8 cellular contexts compared by ENCODE assay signal in the genomic region with DNA sequence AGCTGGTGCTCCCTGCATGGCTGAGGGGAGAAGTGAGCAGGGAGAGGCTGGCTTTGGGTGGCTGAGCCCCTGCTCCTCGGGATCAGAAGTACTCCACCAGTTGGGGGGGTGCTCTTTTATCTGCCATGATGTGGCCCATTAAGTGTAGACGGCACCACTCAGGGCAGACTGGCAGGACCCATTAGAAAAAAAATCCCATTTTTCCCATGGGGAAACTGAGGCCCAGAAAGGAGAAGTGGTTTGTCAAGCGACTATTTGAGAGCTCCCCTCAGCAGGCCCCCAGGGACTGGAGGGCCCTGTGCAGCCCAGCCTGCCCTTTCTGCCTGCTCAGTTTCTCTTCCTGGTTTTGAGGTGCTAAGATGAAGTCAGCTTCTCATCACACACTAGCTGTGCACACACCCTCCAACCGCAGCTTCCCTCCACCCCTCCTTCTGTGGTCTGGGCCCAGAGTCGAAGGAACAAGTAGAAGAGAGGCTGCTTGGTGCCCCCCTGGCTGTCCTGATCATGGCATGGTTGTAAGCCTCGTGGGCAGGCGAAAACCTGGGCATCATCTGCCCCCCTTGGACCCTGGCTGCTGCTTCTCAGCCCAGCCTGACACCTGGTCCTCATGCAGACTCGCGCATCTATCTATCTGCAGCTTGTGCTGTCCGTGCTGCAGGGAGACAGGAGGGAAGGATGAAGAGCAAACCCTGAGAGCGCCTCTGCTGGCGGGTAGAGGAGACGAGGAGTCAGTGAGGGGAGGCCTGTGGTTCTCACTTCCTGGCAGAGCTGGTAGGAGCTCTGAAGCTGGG.
DNase-seq lines count a peak whose midpoint lies in the region; ATAC-seq and TF ChIP-seq lines count a peak whose summit lies in the region.

No MANE protein-coding gene starts in this region.

- H3K27ac ChIP-seq in caudate nucleus (ENCODE audit: low read depth, low read length): peak overlapping the region; percentile 59

- peak; percentile 35 for ATAC-seq in GM21786 (IDR thresholded peaks at IDR 0.05; ENCODE audit: unreplicated experiment)

- 0 out of 2 replicates have a peak, but pooled peaks have one; percentile 15 for TF ChIP-seq CTCF in LNCAP (IDR thresholded peaks at IDR 0.05)

- DNase-seq in GF-D8 (lab: John Stamatoyannopoulos, UW): peak; percentile 96
- DNase-seq in activated CD4-positive, CD25-positive, alpha-beta regulatory T cell (lab: John Stamatoyannopoulos, UW): peak; percentile 67 to 78 (median 75)
- peak in 36 of 61 donors; percentile 20 to 76 (median 55) for DNase-seq in caudate nucleus (lab: John Stamatoyannopoulos, UW)
- peak; percentile 82 for DNase-seq in left kidney (ENCODE audit: low read depth, low spot score)
- DNase-seq in stimulated activated CD8-positive, alpha-beta memory T cell treated with anti-CD3 and anti-CD28 coated beads, Interleukin-12 subunit alpha, Interleukin-12 subunit beta, amount 100 ng/mL, for 24 hours (ENCODE audit: extremely low read depth): peak; percentile 82
- DNase-seq in NCI-H2081 treated with DMSO at 0.1 percent for 48 hours (lab: John Stamatoyannopoulos, UW): no peak
